Comparison of ENCODE assay signal across 26 cellular contexts in the genomic region with DNA sequence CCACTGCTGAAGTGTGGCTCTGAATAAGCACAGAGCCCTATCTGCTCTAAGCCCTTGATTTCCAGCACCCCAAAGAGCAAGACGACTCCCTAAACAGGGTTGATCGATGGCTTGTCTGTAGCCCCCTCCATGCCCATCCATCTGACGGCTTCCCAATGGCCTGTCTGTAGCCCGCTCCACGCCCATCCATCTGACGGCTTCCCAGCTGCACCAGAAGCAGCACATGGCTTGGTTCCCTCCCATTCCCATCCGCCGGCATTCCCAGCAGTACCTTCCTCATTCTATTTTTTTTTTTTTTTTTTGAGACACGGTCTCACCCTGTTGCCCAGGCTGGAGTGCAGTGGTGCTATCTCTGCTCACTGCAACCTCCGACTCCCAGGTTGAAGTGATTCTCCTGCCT.
"Had no signal": no experiment of that assay in that cellular context is flagged by ENCODE, and none has a peak within 500 bp of the region (broad histone marks: within the 10 kb centered on the region; RNA-seq: fewer than 3 reads in every experiment).

No MANE protein-coding gene starts in this region.

- H3K36me3 Mint-ChIP-seq: activated CD8-positive, alpha-beta memory T cell treated with anti-CD3 and anti-CD28 coated beads, Interleukin-2, amount 10 ng/mL, durations not matched to agents 7 days and 5 days; activated naive CD4-positive, alpha-beta T cell treated with anti-CD3 and anti-CD28 coated beads, Interleukin-2, amount 50 U/mL, for 24 hours had no signal

- H3K27me3 Mint-ChIP-seq: activated CD4-positive, alpha-beta T cell treated with anti-CD3 and anti-CD28 coated beads, Interleukin-2, amount 10 ng/mL, durations not matched to agents 24 days and 14 days; activated CD8-positive, alpha-beta memory T cell treated with anti-CD3 and anti-CD28 coated beads, Interleukin-2, amount 10 ng/mL, durations not matched to agents 7 days and 5 days; activated naive CD4-positive, alpha-beta T cell treated with anti-CD3 and anti-CD28 coated beads, Interleukin-2, amount 50 U/mL, for 24 hours had no signal

- ATAC-seq: activated CD8-positive, alpha-beta memory T cell treated with anti-CD3 and anti-CD28 coated beads, Interleukin-2, amount 10 ng/mL, durations not matched to agents 7 days and 5 days; activated naive CD8-positive, alpha-beta T cell treated with anti-CD3 and anti-CD28 coated beads, Interleukin-2, amount 50 U/mL, for 24 hours; K562; PC-3; T-helper 17 cell had no signal

- H3K27ac Mint-ChIP-seq: activated B cell treated with CpG ODN at 0.5 μM for 24 hours; activated CD4-positive, alpha-beta T cell treated with anti-CD3 and anti-CD28 coated beads, Interleukin-2, amount 10 ng/mL, durations not matched to agents 24 days and 14 days; activated CD8-positive, alpha-beta memory T cell treated with anti-CD3 and anti-CD28 coated beads, Interleukin-2, amount 10 ng/mL, durations not matched to agents 7 days and 5 days; activated naive CD4-positive, alpha-beta T cell treated with anti-CD3 and anti-CD28 coated beads, Interleukin-2, amount 50 U/mL, for 24 hours; activated naive CD8-positive, alpha-beta T cell treated with anti-CD3 and anti-CD28 coated beads, Interleukin-2, amount 50 U/mL, for 24 hours; activated T-cell treated with anti-CD3 and anti-CD28 coated beads, Interleukin-2, amount 50 U/mL, for 24 hours; activated T-helper 1 cell treated with anti-CD3 and anti-CD28 coated beads, Interleukin-12 subunit alpha, Interleukin-12 subunit beta, Interleukin-2, Interleukin-4 antibody, amounts not matched to agents 30 ng/mL and 10 ng/mL and 1 ng/mL, durations not matched to agents 14 hours and 24 hours and 36 hours; brain; T-helper 17 cell had no signal

- H3K4me3 Mint-ChIP-seq: activated B cell treated with CpG ODN at 0.5 μM for 24 hours; activated CD4-positive, alpha-beta T cell treated with anti-CD3 and anti-CD28 coated beads, Interleukin-2, amount 10 ng/mL, durations not matched to agents 24 days and 14 days; activated CD8-positive, alpha-beta memory T cell treated with anti-CD3 and anti-CD28 coated beads, Interleukin-2, amount 10 ng/mL, durations not matched to agents 7 days and 5 days; activated naive CD4-positive, alpha-beta T cell treated with anti-CD3 and anti-CD28 coated beads, Interleukin-2, amount 50 U/mL, for 24 hours; activated naive CD8-positive, alpha-beta T cell treated with anti-CD3 and anti-CD28 coated beads, Interleukin-2, amount 50 U/mL, for 24 hours; activated T-cell treated with anti-CD3 and anti-CD28 coated beads, Interleukin-2, amount 50 U/mL, for 24 hours; activated T-helper 1 cell treated with anti-CD3 and anti-CD28 coated beads, Interleukin-12 subunit alpha, Interleukin-12 subunit beta, Interleukin-2, Interleukin-4 antibody, amounts not matched to agents 30 ng/mL and 10 ng/mL and 1 ng/mL, durations not matched to agents 14 hours and 24 hours and 36 hours; brain; T-helper 17 cell had no signal

- DNase-seq: activated B cell treated with CpG ODN at 0.5 μM for 24 hours; activated CD4-positive, alpha-beta T cell treated with anti-CD3 and anti-CD28 coated beads for 1 hour; activated CD4-positive, alpha-beta T cell treated with anti-CD3 and anti-CD28 coated beads, Interleukin-2, amount 10 ng/mL, durations not matched to agents 24 days and 14 days; activated CD4-positive, alpha-beta T cell treated with anti-CD3 and anti-CD28 coated beads, Interleukin-2, amount 50 U/mL, for 48 hours; activated CD8-positive, alpha-beta memory T cell treated with anti-CD3 and anti-CD28 coated beads, Interleukin-2, amount 10 ng/mL, durations not matched to agents 7 days and 5 days; activated effector memory CD4-positive, alpha-beta T cell treated with Interleukin-2 at 50 U/mL for 16 hours; activated naive CD4-positive, alpha-beta T cell; activated naive CD8-positive, alpha-beta T cell treated with anti-CD3 and anti-CD28 coated beads, Interleukin-2, amount 50 U/mL, for 24 hours; activated T-cell treated with anti-CD3 and anti-CD28 coated beads, Interleukin-2, amount 50 U/mL, for 24 hours; amniotic stem cell; Karpas-422; MM.1S; NCI-H1105 treated with DMSO at 0.1 percent for 48 hours; NCI-H1436 treated with DMSO at 0.1 percent for 48 hours; NCI-H187; NCI-H2081; NCI-H510A treated with DMSO at 0.1 percent for 48 hours; NCI-H69; PC-3; SHP77 treated with DMSO at 0.1 percent for 48 hours; T-helper 17 cell; T1000 had no signal

- H3K4me1 Mint-ChIP-seq: activated B cell treated with CpG ODN at 0.5 μM for 24 hours; activated CD4-positive, alpha-beta T cell treated with anti-CD3 and anti-CD28 coated beads, Interleukin-2, amount 10 ng/mL, durations not matched to agents 24 days and 14 days; activated CD8-positive, alpha-beta memory T cell treated with anti-CD3 and anti-CD28 coated beads, Interleukin-2, amount 10 ng/mL, durations not matched to agents 7 days and 5 days; activated naive CD4-positive, alpha-beta T cell treated with anti-CD3 and anti-CD28 coated beads, Interleukin-2, amount 50 U/mL, for 24 hours; activated naive CD8-positive, alpha-beta T cell treated with anti-CD3 and anti-CD28 coated beads, Interleukin-2, amount 50 U/mL, for 24 hours; T-helper 17 cell had no signal

- H3K4me3 ChIP-seq: K562 had no signal

- H3K9me3 Mint-ChIP-seq: activated B cell treated with CpG ODN at 0.5 μM for 24 hours; activated CD4-positive, alpha-beta T cell treated with anti-CD3 and anti-CD28 coated beads, Interleukin-2, amount 10 ng/mL, durations not matched to agents 24 days and 14 days; activated naive CD4-positive, alpha-beta T cell treated with anti-CD3 and anti-CD28 coated beads, Interleukin-2, amount 50 U/mL, for 24 hours; activated naive CD8-positive, alpha-beta T cell treated with anti-CD3 and anti-CD28 coated beads, Interleukin-2, amount 50 U/mL, for 24 hours; activated T-cell treated with anti-CD3 and anti-CD28 coated beads, Interleukin-2, amount 50 U/mL, for 24 hours; activated T-helper 1 cell treated with anti-CD3 and anti-CD28 coated beads, Interleukin-12 subunit alpha, Interleukin-12 subunit beta, Interleukin-2, Interleukin-4 antibody, amounts not matched to agents 30 ng/mL and 10 ng/mL and 1 ng/mL, durations not matched to agents 14 hours and 24 hours and 36 hours had no signal
